Comparison of ENCODE assay signal across 31 cellular contexts in the genomic region with DNA sequence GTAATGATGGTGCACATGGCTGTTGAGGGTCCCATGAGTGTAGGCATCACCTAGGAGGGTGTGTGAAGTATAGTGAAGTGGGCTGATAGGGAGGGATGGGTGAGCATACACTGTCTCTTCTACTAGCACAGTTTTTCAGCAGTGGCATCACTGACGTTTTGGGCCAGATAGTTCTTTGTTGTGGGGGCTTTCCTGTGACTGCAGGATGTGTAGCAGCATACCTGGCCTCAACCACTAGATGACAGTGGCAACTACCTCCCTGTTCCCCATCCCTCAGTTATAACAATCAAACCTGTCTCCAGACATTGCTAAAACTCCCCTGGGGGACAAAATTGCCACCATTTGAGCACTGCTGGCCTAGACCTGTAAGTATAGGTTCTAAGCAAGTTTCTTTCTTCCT.
"Had no signal": no experiment of that assay in that cellular context is flagged by ENCODE, and none has a peak within 500 bp of the region (broad histone marks: within the 10 kb centered on the region; RNA-seq: fewer than 3 reads in every experiment).

No MANE protein-coding gene starts in this region.

- H3K27ac ChIP-seq: brain microvascular endothelial cell, coronary artery, esophagus squamous epithelium, gastroesophageal sphincter, heart right ventricle had no signal

- H3K4me1 ChIP-seq: esophagus squamous epithelium, gastroesophageal sphincter, heart right ventricle had no signal

- H3K36me3 ChIP-seq: brain microvascular endothelial cell, esophagus squamous epithelium, gastroesophageal sphincter, heart right ventricle had no signal

- H3K4me3 ChIP-seq: coronary artery, esophagus squamous epithelium, gastroesophageal sphincter, heart right ventricle had no signal

- DNase-seq: activated CD4-positive, alpha-beta memory T cell treated with anti-CD3 and anti-CD28 coated beads, Interleukin-2, amount 10 ng/mL, durations not matched to agents 7 days and 5 days; activated CD4-positive, alpha-beta T cell treated with anti-CD3 and anti-CD28 coated beads for 1 hour; activated CD4-positive, alpha-beta T cell treated with anti-CD3 and anti-CD28 coated beads for 4 hours; activated CD4-positive, alpha-beta T cell treated with anti-CD3 and anti-CD28 coated beads, Interleukin-2, amount 10 ng/mL, durations not matched to agents 7 days and 5 days; activated CD4-positive, alpha-beta T cell treated with anti-CD3 and anti-CD28 coated beads, Interleukin-2, amount 50 U/mL, for 4 hours; activated CD8-positive, alpha-beta memory T cell treated with anti-CD3 and anti-CD28 coated beads, Interleukin-2, amount 50 U/mL, for 48 hours; activated effector memory CD4-positive, alpha-beta T cell treated with Interleukin-2 at 50 U/mL for 16 hours; activated gamma-delta T cell treated with Interleukin-2 at 50 U/mL for 16 hours; activated naive CD4-positive, alpha-beta T cell treated with anti-CD3 and anti-CD28 coated beads, Interleukin-2, amount 50 U/mL, for 16 hours; activated naive CD4-positive, alpha-beta T cell treated with Interleukin-2 at 50 U/mL for 16 hours; activated T-cell treated with anti-CD3 and anti-CD28 coated beads for 4 hours; activated T-cell treated with anti-CD3 and anti-CD28 coated beads, Interleukin-2, amount 50 U/mL, for 24 hours; activated T-cell treated with anti-CD3 and anti-CD28 coated beads, Interleukin-2, amount 50 U/mL, for 72 hours; amniotic stem cell; anterior cingulate cortex; brain microvascular endothelial cell; dermis blood vessel endothelial cell; effector CD4-positive, alpha-beta T cell; effector memory CD8-positive, alpha-beta T cell; esophagus squamous epithelium; foreskin melanocyte; heart right ventricle; T-helper 2 cell had no signal

- H3K27me3 ChIP-seq: brain microvascular endothelial cell, esophagus squamous epithelium, gastroesophageal sphincter, heart right ventricle had no signal

- H3K4me1 Mint-ChIP-seq: activated CD4-positive, alpha-beta memory T cell treated with anti-CD3 and anti-CD28 coated beads, Interleukin-2, amount 10 ng/mL, durations not matched to agents 7 days and 5 days; activated CD4-positive, alpha-beta T cell treated with anti-CD3 and anti-CD28 coated beads, Interleukin-2, amount 10 ng/mL, durations not matched to agents 7 days and 5 days; activated T-helper 17 cell treated with anti-CD3 and anti-CD28 coated beads, Interleukin-2, amount 50 U/mL, for 72 hours; central memory CD8-positive, alpha-beta T cell; WTC11 had no signal

- H3K27ac Mint-ChIP-seq: activated CD4-positive, alpha-beta memory T cell treated with anti-CD3 and anti-CD28 coated beads, Interleukin-2, amount 10 ng/mL, durations not matched to agents 7 days and 5 days; activated CD4-positive, alpha-beta T cell treated with anti-CD3 and anti-CD28 coated beads, Interleukin-2, amount 10 ng/mL, durations not matched to agents 7 days and 5 days; activated naive CD8-positive, alpha-beta T cell; activated T-cell treated with anti-CD3 and anti-CD28 coated beads, Interleukin-2, amount 50 U/mL, for 24 hours; activated T-cell treated with anti-CD3 and anti-CD28 coated beads, Interleukin-2, amount 50 U/mL, for 72 hours; activated T-helper 17 cell treated with anti-CD3 and anti-CD28 coated beads, Interleukin-2, amount 50 U/mL, for 72 hours; effector memory CD8-positive, alpha-beta T cell; WTC11 had no signal

- H3K9me3 ChIP-seq: gastroesophageal sphincter had no signal

- H3K9me3 Mint-ChIP-seq: activated CD4-positive, alpha-beta memory T cell treated with anti-CD3 and anti-CD28 coated beads, Interleukin-2, amount 10 ng/mL, durations not matched to agents 7 days and 5 days; activated CD4-positive, alpha-beta T cell treated with anti-CD3 and anti-CD28 coated beads, Interleukin-2, amount 10 ng/mL, durations not matched to agents 7 days and 5 days; activated T-cell treated with anti-CD3 and anti-CD28 coated beads, Interleukin-2, amount 50 U/mL, for 24 hours; activated T-cell treated with anti-CD3 and anti-CD28 coated beads, Interleukin-2, amount 50 U/mL, for 72 hours; activated T-helper 17 cell treated with anti-CD3 and anti-CD28 coated beads, Interleukin-2, amount 50 U/mL, for 72 hours; central memory CD8-positive, alpha-beta T cell; effector memory CD8-positive, alpha-beta T cell had no signal

- H3K27me3 Mint-ChIP-seq: activated CD4-positive, alpha-beta memory T cell treated with anti-CD3 and anti-CD28 coated beads, Interleukin-2, amount 10 ng/mL, durations not matched to agents 7 days and 5 days; activated CD4-positive, alpha-beta T cell treated with anti-CD3 and anti-CD28 coated beads, Interleukin-2, amount 10 ng/mL, durations not matched to agents 7 days and 5 days; activated naive CD8-positive, alpha-beta T cell; activated T-cell treated with anti-CD3 and anti-CD28 coated beads, Interleukin-2, amount 50 U/mL, for 24 hours; activated T-helper 17 cell treated with anti-CD3 and anti-CD28 coated beads, Interleukin-2, amount 50 U/mL, for 72 hours; central memory CD8-positive, alpha-beta T cell; effector memory CD8-positive, alpha-beta T cell had no signal

- FAIRE-seq: astrocyte, bronchial epithelial cell had no signal

- ATAC-seq: activated T-cell treated with anti-CD3 and anti-CD28 coated beads, Interleukin-2, amount 50 U/mL, for 72 hours; activated T-helper 17 cell treated with anti-CD3 and anti-CD28 coated beads, Interleukin-2, amount 50 U/mL, for 72 hours; effector memory CD8-positive, alpha-beta T cell; gastroesophageal sphincter; heart right ventricle; WTC11 had no signal

- H3K4me3 Mint-ChIP-seq: activated CD4-positive, alpha-beta memory T cell treated with anti-CD3 and anti-CD28 coated beads, Interleukin-2, amount 10 ng/mL, durations not matched to agents 7 days and 5 days; activated CD4-positive, alpha-beta T cell treated with anti-CD3 and anti-CD28 coated beads, Interleukin-2, amount 10 ng/mL, durations not matched to agents 7 days and 5 days; activated naive CD8-positive, alpha-beta T cell; activated T-cell treated with anti-CD3 and anti-CD28 coated beads, Interleukin-2, amount 50 U/mL, for 24 hours; activated T-cell treated with anti-CD3 and anti-CD28 coated beads, Interleukin-2, amount 50 U/mL, for 72 hours; activated T-helper 17 cell treated with anti-CD3 and anti-CD28 coated beads, Interleukin-2, amount 50 U/mL, for 72 hours; central memory CD8-positive, alpha-beta T cell; effector memory CD8-positive, alpha-beta T cell; WTC11 had no signal
